ENCODE assay signal across 8 cellular contexts in genomic region chr12:26195250-26195640, GRCh38. TPM values are rescaled to one million over a fixed set of nuclear protein-coding genes. Genes with fewer than 3 reads are reported as not detected.
DNase-seq lines count a peak whose midpoint lies in the region; ATAC-seq and TF ChIP-seq lines count a peak whose summit lies in the region.

Gene SSPN, plus strand, starts transcription at chr12:26195573. Its CDS starts 100 bp downstream, at chr12:26195673.

- dilution Hi-C loops in IMR-90 (cut with HindIII; ENCODE audit: low sequenced_read_pairs, unreplicated experiment): no loop called here

- no peak for TF ChIP-seq RAD21 in IMR-90 (IDR thresholded peaks at IDR 0.05; ENCODE audit: low read length)

- no peak within 1 kb of the TSS for H3K27ac Mint-ChIP-seq in MCF 10A (ENCODE audit: low read depth, unreplicated experiment)

- H3K9ac ChIP-seq in IMR-90 (ENCODE audit: low read depth, low read length): peak within 1 kb of the TSS; percentile 73

- peaks cover 10% of the 10 kb centered on the region for H3K4me1 Mint-ChIP-seq in MCF 10A (ENCODE audit: insufficient read depth, unreplicated experiment)

- BruUV-seq in MCF 10A (replicated peaks; lab: Mats Ljungman, UMichigan) (no TSS peak), IMR-90 (replicated peaks; lab: Mats Ljungman, UMichigan) (no TSS peak)

- no peak within 1 kb of the TSS for H3K4me3 Mint-ChIP-seq in MCF 10A (ENCODE audit: unreplicated experiment)

- H2AK9ac ChIP-seq in IMR-90 (replicated peaks; ENCODE audit: low read depth, low read length, poor library complexity): peak within 1 kb of the TSS; percentile 75

- peak within 1 kb of the TSS; percentile 46; the same call in 1 of the 2 replicates for H2AK5ac ChIP-seq in IMR-90 (ENCODE audit: low read depth, low read length)

- peak within 1 kb of the TSS; percentile 60 for H2BK20ac ChIP-seq in IMR-90 (ENCODE audit: low read depth, low read length)

- CTCF ChIA-PET in MCF 10A (lab: Yijun Ruan, JAX) (no interaction called here), IMR-90 (lab: Yijun Ruan, JAX) (interaction anchor here (0.5 to 1.1 kb wide), 3 partner anchors 44 to 435 kb away, joined by 3 read pairs; no protein-coding TSS in a partner anchor)

- H3K27ac ChIP-seq in breast epithelium: peak within 1 kb of the TSS; percentile 93 to 96
- peak within 1 kb of the TSS; percentile 72 for H3K27ac ChIP-seq in IMR-90 (ENCODE audit: insufficient read depth, low read length)
- H3K27ac ChIP-seq in angular gyrus (ENCODE audit: low read depth, low read length): peak within 1 kb of the TSS; percentile 93

- peak within 1 kb of the TSS; percentile 71 for H2BK5ac ChIP-seq in IMR-90 (ENCODE audit: low read depth, low read length, poor library complexity, severe bottlenecking)

- POLR2A ChIA-PET in MCF 10A (lab: Yijun Ruan, JAX): interaction anchor here (1.1 kb wide), 1 partner anchor 10 kb away, joined by 3 read pairs; no protein-coding TSS in a partner anchor
- POLR2A ChIA-PET in IMR-90 (lab: Charles Lee; ENCODE audit: unreplicated experiment): no interaction called here

- in situ Hi-C loops in IMR-90 (cut with MboI; ENCODE audit: low sequenced_read_pairs): no loop called here

- intact Hi-C loops in breast epithelium (cut with DNase I; ENCODE audit: low total_unique reads) (no loop called here), MCF 10A (cut with micrococcal nuclease) (no loop called here), IMR-90 (cut with micrococcal nuclease) (loop anchor here (5.0 kb wide), 2 partner anchors 68 to 457 kb away; partner anchors contain the start of gene BHLHE41), posterior cingulate gyrus (cut with DNase I) (no loop called here)

- H3K4me2 ChIP-seq in IMR-90 (ENCODE audit: low read depth, low read length): peak within 1 kb of the TSS; percentile 95

- peaks cover 4 to 5% of the 10 kb centered on the region in 2 experiments; a peak in 1 of 4 replicates for H3K79me1 ChIP-seq in IMR-90 (ENCODE audit: low read depth in 1 of 2, low read length in 2 of 2)

- DNase-seq in breast epithelium (ENCODE audit: low spot score in 2 of 2): peak; percentile 38 to 66
- DNase-seq in MCF 10A (ENCODE audit: unreplicated experiment): no peak
- peak; percentile 61 for DNase-seq in IMR-90
- peak; percentile 63 to 79 for DNase-seq in hippocampal formation (lab: John Stamatoyannopoulos, UW)
- DNase-seq in posterior cingulate gyrus: peak; percentile 58 to 94 (median 73)

- H3K9me3 ChIP-seq in breast epithelium (no peaks in the 10 kb centered on the region), IMR-90 (ENCODE audit: control insufficient read depth, insufficient read depth, low read length) (peaks cover under 1% of the 10 kb centered on the region)

- H3K18ac ChIP-seq in IMR-90 (ENCODE audit: low read depth, low read length): peak within 1 kb of the TSS; percentile 92

- peak within 1 kb of the TSS; percentile 88 for H4K5ac ChIP-seq in IMR-90 (ENCODE audit: low read depth, low read length)

- ATAC-seq in IMR-90 (ENCODE audit: low read depth): peak; percentile 65
- no peak for ATAC-seq in HG02870 (IDR thresholded peaks at IDR 0.05; ENCODE audit: unreplicated experiment)
- ATAC-seq in HG02970 (IDR thresholded peaks at IDR 0.05; ENCODE audit: low FRiP score, unreplicated experiment): no peak

- peak within 1 kb of the TSS; percentile 98 for H2AFZ ChIP-seq in IMR-90 (replicated peaks; ENCODE audit: low read length, poor library complexity)

- H3K36me3 ChIP-seq in breast epithelium: no peaks in the 10 kb centered on the region
- no peaks in the 10 kb centered on the region for H3K36me3 ChIP-seq in IMR-90 (ENCODE audit: control insufficient read depth, insufficient read depth, low read length)

- no peaks in the 10 kb centered on the region for H3K36me3 Mint-ChIP-seq in MCF 10A (ENCODE audit: insufficient read depth, unreplicated experiment)

- peak within 1 kb of the TSS; percentile 71 for H2BK120ac ChIP-seq in IMR-90 (ENCODE audit: low read depth, low read length)

- H3K14ac ChIP-seq in IMR-90 (replicated peaks; ENCODE audit: low read depth, low read length): peak within 1 kb of the TSS; percentile 92

- WGBS in IMR-90 (ENCODE audit: extremely low coverage in 2 of 2, insufficient read length in 1 of 2), 2 experiments: 3% methylated on average over 11 of the region's 35 CpGs; no CpG with 5 or more reads in 1 of the 2 experiments

- H4K8ac ChIP-seq in IMR-90 (ENCODE audit: low read depth in 2 of 2, low read length in 2 of 2): peak within 1 kb of the TSS; percentile 86 to 97

- H3K27me3 Mint-ChIP-seq in MCF 10A (ENCODE audit: insufficient read depth, unreplicated experiment): no peaks in the 10 kb centered on the region

- H2BK15ac ChIP-seq in IMR-90 (ENCODE audit: low read depth, low read length): peak within 1 kb of the TSS; percentile 78; the same call in 2 of the 3 replicates

- H3K4ac ChIP-seq in IMR-90 (ENCODE audit: low read depth, low read length): peak within 1 kb of the TSS; percentile 90

- H3K4me3 ChIP-seq in breast epithelium (peak within 1 kb of the TSS; percentile 58 to 88 (median 73)), IMR-90 (ENCODE audit: insufficient read depth, low read depth, low read length) (peak within 1 kb of the TSS; percentile 51)

- no peaks in the 10 kb centered on the region for H4K20me1 ChIP-seq in IMR-90 (ENCODE audit: insufficient read depth, low read length)

- peak within 1 kb of the TSS; percentile 91 for H4K91ac ChIP-seq in IMR-90 (ENCODE audit: insufficient read depth, low read depth, low read length)

- peak within 1 kb of the TSS; percentile 72 for H3K56ac ChIP-seq in IMR-90 (ENCODE audit: extremely low read depth, insufficient read depth, low read length)

- H3K9me1 ChIP-seq in IMR-90 (ENCODE audit: insufficient read depth, low read length): no peaks in the 10 kb centered on the region

- TF ChIP-seq CTCF in breast epithelium (IDR thresholded peaks at IDR 0.05) (no peak), MCF 10A (IDR thresholded peaks at IDR 0.05; ENCODE audit: unreplicated experiment) (no peak), IMR-90 (conservative IDR thresholded peaks at IDR 0.05; ENCODE audit: low read depth, low read length) (no peak)

- peaks cover 0 to 11% of the 10 kb centered on the region in 2 donors for H3K4me1 ChIP-seq in breast epithelium
- H3K4me1 ChIP-seq in IMR-90 (ENCODE audit: control insufficient read depth, insufficient read depth, low read length): peaks cover 2% of the 10 kb centered on the region

- no peak for TF ChIP-seq POLR2A in breast epithelium (IDR thresholded peaks at IDR 0.05)
- TF ChIP-seq POLR2A in IMR-90 (IDR thresholded peaks at IDR 0.05; ENCODE audit: low read depth, low read length): no peak

- H3K23ac ChIP-seq in IMR-90 (ENCODE audit: low read depth, low read length): peak within 1 kb of the TSS; percentile 87

- H3K27me3 ChIP-seq in breast epithelium (no peaks in the 10 kb centered on the region), IMR-90 (ENCODE audit: control insufficient read depth, insufficient read depth, low read length) (no peaks in the 10 kb centered on the region)

- no peaks in the 10 kb centered on the region for H3K9me3 Mint-ChIP-seq in MCF 10A (ENCODE audit: unreplicated experiment)

TF ChIP-seq in IMR-90, 13 proteins besides CTCF, POLR2A, EP300 and RAD21:
- TF ChIP-seq RFX5 (IDR thresholded peaks at IDR 0.05; ENCODE audit: low read depth, low read length) (no peak), FOS (IDR thresholded peaks at IDR 0.05; ENCODE audit: low read depth, low read length) (no peak), SMC3 (IDR thresholded peaks at IDR 0.05; ENCODE audit: low read depth, low read length) (no peak), ELK1 (IDR thresholded peaks at IDR 0.05; ENCODE audit: borderline replicate concordance, low read depth, low read length) (no peak), BHLHE40 (IDR thresholded peaks at IDR 0.05; ENCODE audit: low read depth, low read length) (no peak), RCOR1 (IDR thresholded peaks at IDR 0.05; ENCODE audit: insufficient replicate concordance, low read length) (no peak), MXI1 (IDR thresholded peaks at IDR 0.05; ENCODE audit: borderline replicate concordance, low read depth, low read length) (no peak), USF2 (IDR thresholded peaks at IDR 0.05; ENCODE audit: low read depth, low read length) (no peak), CEBPB (IDR thresholded peaks at IDR 0.05; ENCODE audit: low read depth, low read length) (no peak), MAFK (IDR thresholded peaks at IDR 0.05; ENCODE audit: low read depth, low read length) (no peak), CHD1 (IDR thresholded peaks at IDR 0.05; ENCODE audit: low read depth, low read length) (no peak), NFE2L2 (IDR thresholded peaks at IDR 0.05; ENCODE audit: low read depth, low read length) (no peak), MAZ (IDR thresholded peaks at IDR 0.05; ENCODE audit: borderline replicate concordance, low read depth, low read length) (no peak)

RNA-seq across cellular contexts. Expression of gene SSPN, which starts in this region (rescaled TPM):
- total RNA-seq in breast epithelium (10 to 100 TPM; 17.7 to 22.1 (median 19.7) TPM), MCF 10A (2022) (0.17 and 0.21 TPM in 2 replicates), IMR-90 (2012; rRNA removed) (5.6 and 7.8 TPM in 2 replicates)
- 3.5 and 4.1 TPM in 2 replicates for polyA plus RNA-seq in IMR-90 (2012; rRNA removed)
- 2.8 and 4.8 TPM in 2 replicates for polyA plus RNA-seq in IMR-90 (2012; cell fraction: cytosol; rRNA removed)
- 0.85 and 2.2 TPM in 2 replicates for polyA plus RNA-seq in IMR-90 (2012; cell fraction: nucleus; rRNA removed; ENCODE audit: low replicate concordance)
